ENCODE assay signal across 8 cellular contexts in genomic region chr21:34614443-34614692, GRCh38. TPM values are rescaled to one million over a fixed set of nuclear protein-coding genes. Genes with fewer than 3 reads are reported as not detected.
DNase-seq lines count a peak whose midpoint lies in the region; ATAC-seq and TF ChIP-seq lines count a peak whose summit lies in the region.

No MANE protein-coding gene starts in this region.

- peak overlapping the region; percentile 12 for H3K9ac ChIP-seq in mammary epithelial cell (ENCODE audit: insufficient read depth, low read length)

- dilution Hi-C loops in mammary epithelial cell (cut with HindIII; ENCODE audit: low sequenced_read_pairs) = no loop called here

- no TSS peak for BruUV-seq in mammary epithelial cell (replicated peaks; lab: Mats Ljungman, UMichigan)

- peak overlapping the region; percentile 76 for H3K4me3 ChIP-seq in BJ (ENCODE audit: low read depth, low read length)
- peak overlapping the region; percentile 44 to 87 (median 81) for H3K4me3 ChIP-seq in mammary epithelial cell (replicated peaks in 1 of 3; ENCODE audit: insufficient read depth in 1 of 3, low read depth in 2 of 3, low read length in 3 of 3)
- H3K4me3 ChIP-seq in muscle layer of duodenum (ENCODE audit: low read depth in 1 of 2, low read length in 2 of 2) = peak overlapping the region; percentile 68 to 81

- in situ Hi-C loops in mammary epithelial cell (cut with MboI; ENCODE audit: low sequenced_read_pairs in 2 of 2) = loop anchor here in 1 of 2 donors (25.0 kb wide), 1 partner anchor 702 kb away; the partner anchor contains the start of gene ATP5PO

- ATAC-seq in HG03442 (IDR thresholded peaks at IDR 0.05; ENCODE audit: unreplicated experiment) = peak; percentile 15

- POLR2A ChIA-PET in BJ (lab: Charles Lee) = no interaction called here

- no peaks in the 10 kb centered on the region for H4K20me1 ChIP-seq in mammary epithelial cell (ENCODE audit: insufficient read depth, low read length)

- H3K79me2 ChIP-seq in mammary epithelial cell (ENCODE audit: insufficient read depth, low read length) = peaks cover 11% of the 10 kb centered on the region

- intact Hi-C loops in mammary epithelial cell (cut with micrococcal nuclease) = no loop called here

- H3K27me3 ChIP-seq in BJ (ENCODE audit: control insufficient read depth, insufficient read depth, low read length) (peaks cover 4% of the 10 kb centered on the region), mammary epithelial cell (ENCODE audit: insufficient read depth, low read length) (no peaks in the 10 kb centered on the region), muscle layer of duodenum (ENCODE audit: low read depth, low read length) (no peaks in the 10 kb centered on the region)

- H3K4me1 ChIP-seq in mammary epithelial cell (ENCODE audit: insufficient read depth, low read length) (peaks cover 3% of the 10 kb centered on the region), muscle layer of duodenum (ENCODE audit: control insufficient read depth in 1 of 2, insufficient read depth in 2 of 2, low read length in 2 of 2) (peaks cover 0 to 28% of the 10 kb centered on the region in 2 donors)

- no peaks in the 10 kb centered on the region for H3K36me3 ChIP-seq in BJ (ENCODE audit: control insufficient read depth, insufficient read depth, low read length)
- H3K36me3 ChIP-seq in mammary epithelial cell (ENCODE audit: insufficient read depth, low read length) = no peaks in the 10 kb centered on the region
- no peaks in the 10 kb centered on the region for H3K36me3 ChIP-seq in muscle layer of duodenum (ENCODE audit: control insufficient read depth in 1 of 2, insufficient read depth in 2 of 2, low read length in 2 of 2)

- TF ChIP-seq CTCF in BJ (IDR thresholded peaks at IDR 0.05; ENCODE audit: insufficient read depth, low read depth, low read length) = no peak
- TF ChIP-seq CTCF in mammary epithelial cell (conservative IDR thresholded peaks at IDR 0.05 in 1 of 2, IDR thresholded peaks at IDR 0.05 in 1 of 2; ENCODE audit: extremely low read depth in 1 of 2, insufficient read depth in 1 of 2, low read depth in 1 of 2, low read length in 2 of 2) = no peak
- no peak for TF ChIP-seq CTCF in GM20000 (IDR thresholded peaks at IDR 0.05; ENCODE audit: extremely low read depth, missing control alignments)

- no peak for DNase-seq in BJ (ENCODE audit: low read depth)
- DNase-seq in mammary epithelial cell = no peak
- DNase-seq in NCI-H524 (lab: John Stamatoyannopoulos, UW) = no peak
- no peak for DNase-seq in GM20000 (ENCODE audit: low spot score)
- DNase-seq in KG1 (lab: John Stamatoyannopoulos, UW) = no peak
- no peak for DNase-seq in C1 segment of cervical spinal cord (lab: John Stamatoyannopoulos, UW)

- H3K27ac ChIP-seq in mammary epithelial cell (ENCODE audit: insufficient read depth, low read depth, low read length) (no peak overlapping the region), muscle layer of duodenum (ENCODE audit: low read length) (no peak overlapping the region)

- H3K9me3 ChIP-seq in mammary epithelial cell (replicated peaks; ENCODE audit: insufficient read depth, low read length) = no peaks in the 10 kb centered on the region
- H3K9me3 ChIP-seq in muscle layer of duodenum (ENCODE audit: control insufficient read depth in 1 of 2, low read length in 2 of 2) = no peaks in the 10 kb centered on the region

- WGBS in mammary epithelial cell (ENCODE audit: low coverage, missing lambda C conversion rate) = 2% methylated on average over 7 of the region's 33 CpGs

- H3K4me2 ChIP-seq in mammary epithelial cell (ENCODE audit: insufficient read depth, low read depth, low read length) = peak overlapping the region; percentile 84

- CTCF ChIA-PET in BJ (lab: Yijun Ruan, JAX) = interaction anchor here (2.6 kb wide), 1 partner anchor 10 kb away, joined by 6 read pairs; no protein-coding TSS in a partner anchor
- CTCF ChIA-PET in mammary epithelial cell (lab: Charles Lee; ENCODE audit: low non-redundant PET) = no interaction called here

- peak overlapping the region; percentile 97 for H2AFZ ChIP-seq in mammary epithelial cell (ENCODE audit: low read depth, low read length)

RNA-seq across cellular contexts. Expression of gene RCAN1, which starts 0.5 kb away (rescaled TPM):
- polyA plus RNA-seq in BJ (2011; rRNA removed) (56.2 and 91.8 TPM in 2 replicates), mammary epithelial cell (8.5 TPM)
- polyA minus RNA-seq in BJ (2011; rRNA and poly(A)+ RNA removed) = 51.5 and 70.0 TPM in 2 replicates
- total RNA-seq in mammary epithelial cell = 10 to 100 TPM; 28.8 to 60.7 TPM
- 5.5 TPM for polyA minus RNA-seq in mammary epithelial cell

RNA-seq across cellular contexts. Expression of gene CLIC6, which starts 54.4 kb away (rescaled TPM):
- polyA plus RNA-seq in BJ (2011; rRNA removed) = 0.02 and 0.04 TPM in 2 replicates
- polyA minus RNA-seq in BJ (2011; rRNA and poly(A)+ RNA removed) = not detected in 2 replicates
- under 1 TPM in 1 of 2 donors, not detected in 1; 0.07 TPM for total RNA-seq in mammary epithelial cell
- not detected for polyA plus RNA-seq in mammary epithelial cell
- polyA minus RNA-seq in mammary epithelial cell = not detected
